In the genomic region with DNA sequence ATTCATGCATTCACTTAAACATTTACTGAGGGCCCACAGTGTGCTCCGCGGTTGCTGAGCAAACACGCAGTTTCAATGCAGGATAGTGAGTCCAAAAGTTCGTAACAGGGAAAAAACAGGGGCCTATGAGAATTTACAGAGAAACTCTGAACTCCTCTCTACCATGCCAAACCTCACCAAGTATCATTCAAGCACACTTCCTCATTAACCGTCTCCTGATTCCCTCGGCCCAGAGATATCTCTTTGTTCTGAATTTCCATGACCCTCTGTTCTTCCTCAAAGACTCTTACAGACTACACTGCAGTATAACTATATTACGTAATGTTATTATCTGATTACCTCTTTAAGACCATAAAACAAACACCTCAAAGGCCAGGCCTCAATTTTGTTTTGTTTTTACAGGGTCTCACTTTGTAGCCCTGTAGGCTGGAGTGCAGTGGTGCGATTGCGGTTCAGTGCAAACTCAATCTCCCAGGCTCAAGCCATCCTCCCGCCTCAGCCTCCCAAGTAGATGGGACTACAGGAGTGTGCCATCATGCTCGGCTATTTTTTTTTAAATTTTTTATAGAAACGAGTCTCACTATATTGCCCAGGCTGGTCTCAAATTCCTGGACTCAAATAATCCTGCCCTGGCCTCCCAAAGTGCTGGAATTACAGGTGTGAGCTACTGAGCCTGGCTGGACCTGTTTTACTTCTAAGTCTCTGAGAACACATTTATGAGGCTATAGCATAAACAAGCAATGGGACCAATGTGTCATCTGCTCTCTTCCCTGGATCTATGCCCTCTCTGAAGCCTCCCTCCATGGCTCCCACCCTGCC, we compare ENCODE assay signal across 1 cellular context.
TF ChIP-seq lines count a peak whose summit lies in the region.

No MANE protein-coding gene starts in this region.

TF ChIP-seq in K562, 482 proteins besides CTCF, POLR2A, EP300 and RAD21 (continues in another document):
- no peak for TF ChIP-seq FOXK2 (conservative IDR thresholded peaks at IDR 0.05 in 1 of 2, IDR thresholded peaks at IDR 0.05 in 1 of 2; ENCODE audit: low read depth in 2 of 2)
- TF ChIP-seq ZFX (CRISPR knock-in tag; IDR thresholded peaks at IDR 0.05): peak; percentile 62
- TF ChIP-seq TCF7L2 (IDR thresholded peaks at IDR 0.05; ENCODE audit: low read depth, low read length): no peak
- TF ChIP-seq ATF3 (IDR thresholded peaks at IDR 0.05): no peak
- no peak for TF ChIP-seq ATF3 (CRISPR knock-in tag; conservative IDR thresholded peaks at IDR 0.05)
- TF ChIP-seq, protein P1, sequence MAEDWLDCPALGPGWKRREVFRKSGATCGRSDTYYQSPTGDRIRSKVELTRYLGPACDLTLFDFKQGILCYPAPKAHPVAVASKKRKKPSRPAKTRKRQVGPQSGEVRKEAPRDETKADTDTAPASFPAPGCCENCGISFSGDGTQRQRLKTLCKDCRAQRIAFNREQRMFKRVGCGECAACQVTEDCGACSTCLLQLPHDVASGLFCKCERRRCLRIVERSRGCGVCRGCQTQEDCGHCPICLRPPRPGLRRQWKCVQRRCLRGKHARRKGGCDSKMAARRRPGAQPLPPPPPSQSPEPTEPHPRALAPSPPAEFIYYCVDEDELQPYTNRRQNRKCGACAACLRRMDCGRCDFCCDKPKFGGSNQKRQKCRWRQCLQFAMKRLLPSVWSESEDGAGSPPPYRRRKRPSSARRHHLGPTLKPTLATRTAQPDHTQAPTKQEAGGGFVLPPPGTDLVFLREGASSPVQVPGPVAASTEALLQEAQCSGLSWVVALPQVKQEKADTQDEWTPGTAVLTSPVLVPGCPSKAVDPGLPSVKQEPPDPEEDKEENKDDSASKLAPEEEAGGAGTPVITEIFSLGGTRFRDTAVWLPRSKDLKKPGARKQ (CRISPR knock-in tag; IDR thresholded peaks at IDR 0.05): no peak
- no peak for TF ChIP-seq MTF1 (CRISPR knock-in tag; IDR thresholded peaks at IDR 0.05; ENCODE audit: borderline replicate concordance)
- TF ChIP-seq E4F1 (CRISPR knock-in tag; IDR thresholded peaks at IDR 0.05; ENCODE audit: borderline replicate concordance): no peak
- TF ChIP-seq RBM25 (IDR thresholded peaks at IDR 0.05; ENCODE audit: low read depth, low read length, severe bottlenecking): no peak
- TF ChIP-seq IRF2 (CRISPR knock-in tag; IDR thresholded peaks at IDR 0.05): no peak
- TF ChIP-seq HDAC8 (tag; IDR thresholded peaks at IDR 0.05): no peak
- TF ChIP-seq SPI1 (IDR thresholded peaks at IDR 0.05; ENCODE audit: borderline replicate concordance, low read depth, low read length): peak; percentile 90
- no peak for TF ChIP-seq ZEB2 (IDR thresholded peaks at IDR 0.05)
- TF ChIP-seq, protein P2, sequence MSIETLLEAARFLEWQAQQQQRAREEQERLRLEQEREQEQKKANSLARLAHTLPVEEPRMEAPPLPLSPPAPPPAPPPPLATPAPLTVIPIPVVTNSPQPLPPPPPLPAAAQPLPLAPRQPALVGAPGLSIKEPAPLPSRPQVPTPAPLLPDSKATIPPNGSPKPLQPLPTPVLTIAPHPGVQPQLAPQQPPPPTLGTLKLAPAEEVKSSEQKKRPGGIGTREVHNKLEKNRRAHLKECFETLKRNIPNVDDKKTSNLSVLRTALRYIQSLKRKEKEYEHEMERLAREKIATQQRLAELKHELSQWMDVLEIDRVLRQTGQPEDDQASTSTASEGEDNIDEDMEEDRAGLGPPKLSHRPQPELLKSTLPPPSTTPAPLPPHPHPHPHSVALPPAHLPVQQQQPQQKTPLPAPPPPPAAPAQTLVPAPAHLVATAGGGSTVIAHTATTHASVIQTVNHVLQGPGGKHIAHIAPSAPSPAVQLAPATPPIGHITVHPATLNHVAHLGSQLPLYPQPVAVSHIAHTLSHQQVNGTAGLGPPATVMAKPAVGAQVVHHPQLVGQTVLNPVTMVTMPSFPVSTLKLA (conservative IDR thresholded peaks at IDR 0.05): no peak
- no peak for TF ChIP-seq HMG20B (CRISPR knock-in tag; IDR thresholded peaks at IDR 0.05)
- TF ChIP-seq RUNX1 (IDR thresholded peaks at IDR 0.05; ENCODE audit: low read depth): no peak
- peak; percentile 25 for TF ChIP-seq TBP (optimal IDR thresholded peaks at IDR 0.05; ENCODE audit: low read depth, low read length)
- TF ChIP-seq, protein P3, sequence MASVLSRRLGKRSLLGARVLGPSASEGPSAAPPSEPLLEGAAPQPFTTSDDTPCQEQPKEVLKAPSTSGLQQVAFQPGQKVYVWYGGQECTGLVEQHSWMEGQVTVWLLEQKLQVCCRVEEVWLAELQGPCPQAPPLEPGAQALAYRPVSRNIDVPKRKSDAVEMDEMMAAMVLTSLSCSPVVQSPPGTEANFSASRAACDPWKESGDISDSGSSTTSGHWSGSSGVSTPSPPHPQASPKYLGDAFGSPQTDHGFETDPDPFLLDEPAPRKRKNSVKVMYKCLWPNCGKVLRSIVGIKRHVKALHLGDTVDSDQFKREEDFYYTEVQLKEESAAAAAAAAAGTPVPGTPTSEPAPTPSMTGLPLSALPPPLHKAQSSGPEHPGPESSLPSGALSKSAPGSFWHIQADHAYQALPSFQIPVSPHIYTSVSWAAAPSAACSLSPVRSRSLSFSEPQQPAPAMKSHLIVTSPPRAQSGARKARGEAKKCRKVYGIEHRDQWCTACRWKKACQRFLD (CRISPR knock-in tag; IDR thresholded peaks at IDR 0.05): 0 out of 2 replicates have a peak, but pooled peaks have one; percentile 22
- TF ChIP-seq, protein P4, sequence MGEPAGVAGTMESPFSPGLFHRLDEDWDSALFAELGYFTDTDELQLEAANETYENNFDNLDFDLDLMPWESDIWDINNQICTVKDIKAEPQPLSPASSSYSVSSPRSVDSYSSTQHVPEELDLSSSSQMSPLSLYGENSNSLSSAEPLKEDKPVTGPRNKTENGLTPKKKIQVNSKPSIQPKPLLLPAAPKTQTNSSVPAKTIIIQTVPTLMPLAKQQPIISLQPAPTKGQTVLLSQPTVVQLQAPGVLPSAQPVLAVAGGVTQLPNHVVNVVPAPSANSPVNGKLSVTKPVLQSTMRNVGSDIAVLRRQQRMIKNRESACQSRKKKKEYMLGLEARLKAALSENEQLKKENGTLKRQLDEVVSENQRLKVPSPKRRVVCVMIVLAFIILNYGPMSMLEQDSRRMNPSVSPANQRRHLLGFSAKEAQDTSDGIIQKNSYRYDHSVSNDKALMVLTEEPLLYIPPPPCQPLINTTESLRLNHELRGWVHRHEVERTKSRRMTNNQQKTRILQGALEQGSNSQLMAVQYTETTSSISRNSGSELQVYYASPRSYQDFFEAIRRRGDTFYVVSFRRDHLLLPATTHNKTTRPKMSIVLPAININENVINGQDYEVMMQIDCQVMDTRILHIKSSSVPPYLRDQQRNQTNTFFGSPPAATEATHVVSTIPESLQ (CRISPR knock-in tag; IDR thresholded peaks at IDR 0.05): no peak
- TF ChIP-seq TRIM24 (IDR thresholded peaks at IDR 0.05): no peak
- TF ChIP-seq, protein P5, sequence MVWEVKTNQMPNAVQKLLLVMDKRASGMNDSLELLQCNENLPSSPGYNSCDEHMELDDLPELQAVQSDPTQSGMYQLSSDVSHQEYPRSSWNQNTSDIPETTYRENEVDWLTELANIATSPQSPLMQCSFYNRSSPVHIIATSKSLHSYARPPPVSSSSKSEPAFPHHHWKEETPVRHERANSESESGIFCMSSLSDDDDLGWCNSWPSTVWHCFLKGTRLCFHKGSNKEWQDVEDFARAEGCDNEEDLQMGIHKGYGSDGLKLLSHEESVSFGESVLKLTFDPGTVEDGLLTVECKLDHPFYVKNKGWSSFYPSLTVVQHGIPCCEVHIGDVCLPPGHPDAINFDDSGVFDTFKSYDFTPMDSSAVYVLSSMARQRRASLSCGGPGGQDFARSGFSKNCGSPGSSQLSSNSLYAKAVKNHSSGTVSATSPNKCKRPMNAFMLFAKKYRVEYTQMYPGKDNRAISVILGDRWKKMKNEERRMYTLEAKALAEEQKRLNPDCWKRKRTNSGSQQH (CRISPR knock-in tag; IDR thresholded peaks at IDR 0.05): no peak
- TF ChIP-seq CEBPG (CRISPR knock-in tag; IDR thresholded peaks at IDR 0.05): no peak; the same call in 1 of the 2 replicates
- TF ChIP-seq CEBPG (tag; conservative IDR thresholded peaks at IDR 0.05 in 1 of 2, IDR thresholded peaks at IDR 0.05 in 1 of 2): peak in 1 of 2 experiments; percentile 70; a peak in 3 of 4 replicates
- TF ChIP-seq, protein P6, sequence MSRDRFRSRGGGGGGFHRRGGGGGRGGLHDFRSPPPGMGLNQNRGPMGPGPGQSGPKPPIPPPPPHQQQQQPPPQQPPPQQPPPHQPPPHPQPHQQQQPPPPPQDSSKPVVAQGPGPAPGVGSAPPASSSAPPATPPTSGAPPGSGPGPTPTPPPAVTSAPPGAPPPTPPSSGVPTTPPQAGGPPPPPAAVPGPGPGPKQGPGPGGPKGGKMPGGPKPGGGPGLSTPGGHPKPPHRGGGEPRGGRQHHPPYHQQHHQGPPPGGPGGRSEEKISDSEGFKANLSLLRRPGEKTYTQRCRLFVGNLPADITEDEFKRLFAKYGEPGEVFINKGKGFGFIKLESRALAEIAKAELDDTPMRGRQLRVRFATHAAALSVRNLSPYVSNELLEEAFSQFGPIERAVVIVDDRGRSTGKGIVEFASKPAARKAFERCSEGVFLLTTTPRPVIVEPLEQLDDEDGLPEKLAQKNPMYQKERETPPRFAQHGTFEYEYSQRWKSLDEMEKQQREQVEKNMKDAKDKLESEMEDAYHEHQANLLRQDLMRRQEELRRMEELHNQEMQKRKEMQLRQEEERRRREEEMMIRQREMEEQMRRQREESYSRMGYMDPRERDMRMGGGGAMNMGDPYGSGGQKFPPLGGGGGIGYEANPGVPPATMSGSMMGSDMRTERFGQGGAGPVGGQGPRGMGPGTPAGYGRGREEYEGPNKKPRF (IDR thresholded peaks at IDR 0.05; ENCODE audit: low read depth, low read length): no peak
- TF ChIP-seq ZNF699 (CRISPR knock-in tag; IDR thresholded peaks at IDR 0.05; ENCODE audit: insufficient replicate concordance): no peak
- no peak for TF ChIP-seq SNRNP70 (optimal IDR thresholded peaks at IDR 0.05; ENCODE audit: low read depth, low read length)
- TF ChIP-seq, protein P7, sequence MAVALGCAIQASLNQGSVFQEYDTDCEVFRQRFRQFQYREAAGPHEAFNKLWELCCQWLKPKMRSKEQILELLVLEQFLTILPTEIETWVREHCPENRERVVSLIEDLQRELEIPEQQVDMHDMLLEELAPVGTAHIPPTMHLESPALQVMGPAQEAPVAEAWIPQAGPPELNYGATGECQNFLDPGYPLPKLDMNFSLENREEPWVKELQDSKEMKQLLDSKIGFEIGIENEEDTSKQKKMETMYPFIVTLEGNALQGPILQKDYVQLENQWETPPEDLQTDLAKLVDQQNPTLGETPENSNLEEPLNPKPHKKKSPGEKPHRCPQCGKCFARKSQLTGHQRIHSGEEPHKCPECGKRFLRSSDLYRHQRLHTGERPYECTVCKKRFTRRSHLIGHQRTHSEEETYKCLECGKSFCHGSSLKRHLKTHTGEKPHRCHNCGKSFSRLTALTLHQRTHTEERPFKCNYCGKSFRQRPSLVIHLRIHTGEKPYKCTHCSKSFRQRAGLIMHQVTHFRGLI (CRISPR knock-in tag; IDR thresholded peaks at IDR 0.05): no peak
- TF ChIP-seq ERF (CRISPR knock-in tag; IDR thresholded peaks at IDR 0.05): no peak
- TF ChIP-seq, protein P8, sequence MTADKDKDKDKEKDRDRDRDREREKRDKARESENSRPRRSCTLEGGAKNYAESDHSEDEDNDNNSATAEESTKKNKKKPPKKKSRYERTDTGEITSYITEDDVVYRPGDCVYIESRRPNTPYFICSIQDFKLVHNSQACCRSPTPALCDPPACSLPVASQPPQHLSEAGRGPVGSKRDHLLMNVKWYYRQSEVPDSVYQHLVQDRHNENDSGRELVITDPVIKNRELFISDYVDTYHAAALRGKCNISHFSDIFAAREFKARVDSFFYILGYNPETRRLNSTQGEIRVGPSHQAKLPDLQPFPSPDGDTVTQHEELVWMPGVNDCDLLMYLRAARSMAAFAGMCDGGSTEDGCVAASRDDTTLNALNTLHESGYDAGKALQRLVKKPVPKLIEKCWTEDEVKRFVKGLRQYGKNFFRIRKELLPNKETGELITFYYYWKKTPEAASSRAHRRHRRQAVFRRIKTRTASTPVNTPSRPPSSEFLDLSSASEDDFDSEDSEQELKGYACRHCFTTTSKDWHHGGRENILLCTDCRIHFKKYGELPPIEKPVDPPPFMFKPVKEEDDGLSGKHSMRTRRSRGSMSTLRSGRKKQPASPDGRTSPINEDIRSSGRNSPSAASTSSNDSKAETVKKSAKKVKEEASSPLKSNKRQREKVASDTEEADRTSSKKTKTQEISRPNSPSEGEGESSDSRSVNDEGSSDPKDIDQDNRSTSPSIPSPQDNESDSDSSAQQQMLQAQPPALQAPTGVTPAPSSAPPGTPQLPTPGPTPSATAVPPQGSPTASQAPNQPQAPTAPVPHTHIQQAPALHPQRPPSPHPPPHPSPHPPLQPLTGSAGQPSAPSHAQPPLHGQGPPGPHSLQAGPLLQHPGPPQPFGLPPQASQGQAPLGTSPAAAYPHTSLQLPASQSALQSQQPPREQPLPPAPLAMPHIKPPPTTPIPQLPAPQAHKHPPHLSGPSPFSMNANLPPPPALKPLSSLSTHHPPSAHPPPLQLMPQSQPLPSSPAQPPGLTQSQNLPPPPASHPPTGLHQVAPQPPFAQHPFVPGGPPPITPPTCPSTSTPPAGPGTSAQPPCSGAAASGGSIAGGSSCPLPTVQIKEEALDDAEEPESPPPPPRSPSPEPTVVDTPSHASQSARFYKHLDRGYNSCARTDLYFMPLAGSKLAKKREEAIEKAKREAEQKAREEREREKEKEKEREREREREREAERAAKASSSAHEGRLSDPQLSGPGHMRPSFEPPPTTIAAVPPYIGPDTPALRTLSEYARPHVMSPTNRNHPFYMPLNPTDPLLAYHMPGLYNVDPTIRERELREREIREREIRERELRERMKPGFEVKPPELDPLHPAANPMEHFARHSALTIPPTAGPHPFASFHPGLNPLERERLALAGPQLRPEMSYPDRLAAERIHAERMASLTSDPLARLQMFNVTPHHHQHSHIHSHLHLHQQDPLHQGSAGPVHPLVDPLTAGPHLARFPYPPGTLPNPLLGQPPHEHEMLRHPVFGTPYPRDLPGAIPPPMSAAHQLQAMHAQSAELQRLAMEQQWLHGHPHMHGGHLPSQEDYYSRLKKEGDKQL (CRISPR knock-in tag; IDR thresholded peaks at IDR 0.05; ENCODE audit: borderline replicate concordance): no peak
- no peak for TF ChIP-seq BRCA1 (IDR thresholded peaks at IDR 0.05)
- no peak for TF ChIP-seq BRCA1 (CRISPR knock-in tag; IDR thresholded peaks at IDR 0.05)
- TF ChIP-seq EZH2 (IDR thresholded peaks at IDR 0.05; ENCODE audit: borderline replicate concordance, low read depth, low read length): no peak
